ENCODE assay signal across 9 cellular contexts in genomic region chr11:1826552-1827094, GRCh38. TPM values are rescaled to one million over a fixed set of nuclear protein-coding genes. Genes with fewer than 3 reads are reported as not detected.
DNase-seq lines count a peak whose midpoint lies in the region; ATAC-seq and TF ChIP-seq lines count a peak whose summit lies in the region.
"Had no signal": no experiment of that assay in that cellular context is flagged by ENCODE, and none has a peak within 500 bp of the region (broad histone marks: within the 10 kb centered on the region; RNA-seq: fewer than 3 reads in every experiment).

No MANE protein-coding gene starts in this region.

- peak; percentile 49 for ATAC-seq in HCT116
- no peak for ATAC-seq in RWPE2 (ENCODE audit: low read depth)
- no peak for ATAC-seq in foreskin keratinocyte
- no peak for ATAC-seq in HG03442 (IDR thresholded peaks at IDR 0.05; ENCODE audit: unreplicated experiment)
- no peak for ATAC-seq in HG02642 (IDR thresholded peaks at IDR 0.05; ENCODE audit: poor library complexity, unreplicated experiment)

- RAD21 ChIA-PET in HCT116 (lab: Charles Lee; ENCODE audit: low non-redundant PET in 1 of 2, low total read pairs in 2 of 2, uncharacterized antibody in 2 of 2, unreplicated experiment in 2 of 2), result interaction anchor here (1.0 to 1.1 kb wide), 2 partner anchors 133 to 325 kb away, joined by 3 to 7 read pairs; no protein-coding TSS in a partner anchor

- H3K9me3 ChIP-seq in HCT116 (ENCODE audit: control insufficient read depth in 1 of 2, insufficient read depth in 1 of 2, low read depth in 1 of 2, low read length in 2 of 2), result no peaks in the 10 kb centered on the region
- H3K9me3 ChIP-seq in RWPE2 (ENCODE audit: severe bottlenecking), result no peaks in the 10 kb centered on the region
- no peaks in the 10 kb centered on the region for H3K9me3 ChIP-seq in suprapubic skin
- H3K9me3 ChIP-seq: esophagus squamous epithelium had no signal

- H3K27ac ChIP-seq in HCT116 (ENCODE audit: low read depth, low read length) (peak overlapping the region; percentile 34; the same call in 1 of the 2 replicates), RWPE2 (ENCODE audit: poor library complexity, severe bottlenecking) (peak overlapping the region; percentile 96), foreskin keratinocyte (no peak overlapping the region), suprapubic skin (peak overlapping the region; percentile 23)

- intact Hi-C loops in HCT116 (cut with micrococcal nuclease), result no loop called here

- H3K27me3 ChIP-seq in HCT116 (ENCODE audit: insufficient read depth, low read length) (no peaks in the 10 kb centered on the region), RWPE2 (ENCODE audit: insufficient read depth, poor library complexity, severe bottlenecking) (no peaks in the 10 kb centered on the region), foreskin keratinocyte (no peaks in the 10 kb centered on the region), suprapubic skin (no peaks in the 10 kb centered on the region)

- H3K79me2 ChIP-seq in HCT116 (ENCODE audit: insufficient read depth, low read length), result no peaks in the 10 kb centered on the region

- no peak overlapping the region for H3K27ac Mint-ChIP-seq in activated naive CD4-positive, alpha-beta T cell treated with anti-CD3 and anti-CD28 coated beads, Interleukin-2, amount 10 ng/mL, durations not matched to agents 7 days and 5 days

- H2AFZ ChIP-seq in HCT116 (ENCODE audit: low read depth, low read length, poor library complexity, severe bottlenecking), result peak overlapping the region; percentile 48

- TF ChIP-seq RAD21 in HCT116 (IDR thresholded peaks at IDR 0.05; ENCODE audit: low read depth), result no peak

- no TSS peak for BruUV-seq in HCT116 (replicated peaks; lab: Mats Ljungman, UMichigan)

- 0 out of 2 replicates have a peak overlapping the region, but pooled peaks have one; percentile 20 for H3K9ac ChIP-seq in HCT116 (ENCODE audit: low read length)

- H3K4me1 Mint-ChIP-seq in activated naive CD4-positive, alpha-beta T cell treated with anti-CD3 and anti-CD28 coated beads, Interleukin-2, amount 10 ng/mL, durations not matched to agents 7 days and 5 days, result no peaks in the 10 kb centered on the region

- H3K36me3 ChIP-seq in HCT116 (ENCODE audit: control insufficient read depth in 1 of 2, insufficient read depth in 2 of 2, low read length in 2 of 2) (no peaks in the 10 kb centered on the region), RWPE2 (ENCODE audit: low read depth) (no peaks in the 10 kb centered on the region), suprapubic skin (no peaks in the 10 kb centered on the region)
- H3K36me3 ChIP-seq: esophagus squamous epithelium had no signal

- CTCF ChIA-PET in HCT116 (lab: Charles Lee), result interaction anchor here (2.0 kb wide), 1 partner anchor 133 kb away, joined by 11 read pairs; no protein-coding TSS in a partner anchor
- CTCF ChIA-PET in activated naive CD4-positive, alpha-beta T cell treated with anti-CD3 and anti-CD28 coated beads, Interleukin-2, amount 10 ng/mL, durations not matched to agents 7 days and 5 days (lab: Charles Lee), result interaction anchor here (0.8 to 1.4 kb wide), 2 partner anchors 12 to 174 kb away, joined by 3 to 4 read pairs; no protein-coding TSS in a partner anchor

- H3K4me3 Mint-ChIP-seq in activated naive CD4-positive, alpha-beta T cell treated with anti-CD3 and anti-CD28 coated beads, Interleukin-2, amount 10 ng/mL, durations not matched to agents 7 days and 5 days, result no peak overlapping the region

- H3K4me1 ChIP-seq in HCT116 (ENCODE audit: control insufficient read depth in 1 of 2, insufficient read depth in 2 of 2, low read length in 2 of 2) (peaks cover 41 to 63% of the 10 kb centered on the region in 2 experiments), RWPE2 (ENCODE audit: insufficient read depth, poor library complexity, severe bottlenecking) (peaks cover 51% of the 10 kb centered on the region), foreskin keratinocyte (peaks cover 30% of the 10 kb centered on the region), suprapubic skin (peaks cover 73% of the 10 kb centered on the region)

- WGBS in suprapubic skin, result 60% methylated on average over 1 of the region's 15 CpGs

- peak in 2 of 3 experiments; percentile 43 to 52; a peak in 4 of 6 replicates for TF ChIP-seq CTCF in HCT116 (IDR thresholded peaks at IDR 0.05 in 2 of 3, conservative IDR thresholded peaks at IDR 0.05 in 1 of 3; ENCODE audit: borderline replicate concordance in 1 of 3, insufficient read depth in 1 of 3, low read depth in 2 of 3, low read length in 2 of 3)
- no peak for TF ChIP-seq CTCF in RWPE2 (IDR thresholded peaks at IDR 0.05; ENCODE audit: poor library complexity, severe bottlenecking)
- TF ChIP-seq CTCF in foreskin keratinocyte (conservative IDR thresholded peaks at IDR 0.05), result peak; percentile 40
- no peak for TF ChIP-seq CTCF in suprapubic skin (IDR thresholded peaks at IDR 0.05)

- DNase-seq in HCT116 (ENCODE audit: low read depth, low spot score) (no peak), RWPE2 (ENCODE audit: low spot score) (no peak), foreskin keratinocyte (no peak), suprapubic skin (ENCODE audit: low spot score in 2 of 2) (peak; percentile 59 to 73)
- no peak for DNase-seq in activated naive CD4-positive, alpha-beta T cell treated with anti-CD3 and anti-CD28 coated beads, Interleukin-2, amount 10 ng/mL, durations not matched to agents 7 days and 5 days
- DNase-seq: esophagus squamous epithelium had no signal

- H3K4me3 ChIP-seq in HCT116 (replicated peaks in 1 of 2; ENCODE audit: low read depth in 1 of 2, low read length in 2 of 2) (0 out of 4 replicates have a peak overlapping the region, but pooled peaks of 1 of the 2 experiments have one; percentile 16), RWPE2 (ENCODE audit: severe bottlenecking) (no peak overlapping the region), suprapubic skin (no peak overlapping the region)
- H3K4me3 ChIP-seq: esophagus squamous epithelium had no signal

- no peaks in the 10 kb centered on the region for H4K20me1 ChIP-seq in HCT116 (ENCODE audit: insufficient read depth)

- TF ChIP-seq EP300 in suprapubic skin (IDR thresholded peaks at IDR 0.05), result no peak

- H3K9me3 Mint-ChIP-seq in activated naive CD4-positive, alpha-beta T cell treated with anti-CD3 and anti-CD28 coated beads, Interleukin-2, amount 10 ng/mL, durations not matched to agents 7 days and 5 days, result no peaks in the 10 kb centered on the region

- no peaks in the 10 kb centered on the region for H3K9me2 ChIP-seq in HCT116 (ENCODE audit: insufficient read depth)

- TF ChIP-seq POLR2A in HCT116 (IDR thresholded peaks at IDR 0.05; ENCODE audit: borderline replicate concordance, extremely low read depth, insufficient read depth, insufficient read length) (no peak), suprapubic skin (IDR thresholded peaks at IDR 0.05) (no peak)

- peak overlapping the region; percentile 71 for H3K4me2 ChIP-seq in HCT116 (ENCODE audit: low read length)

- no peaks in the 10 kb centered on the region for H3K36me3 Mint-ChIP-seq in activated naive CD4-positive, alpha-beta T cell treated with anti-CD3 and anti-CD28 coated beads, Interleukin-2, amount 10 ng/mL, durations not matched to agents 7 days and 5 days

- peaks cover 41% of the 10 kb centered on the region for H3K27me3 Mint-ChIP-seq in activated naive CD4-positive, alpha-beta T cell treated with anti-CD3 and anti-CD28 coated beads, Interleukin-2, amount 10 ng/mL, durations not matched to agents 7 days and 5 days

- POLR2A ChIA-PET in HCT116 (lab: Charles Lee), result interaction anchor here (0.6 kb wide), 1 partner anchor 174 kb away, joined by 3 read pairs; no protein-coding TSS in a partner anchor

TF ChIP-seq in HCT116, 20 proteins besides CTCF, POLR2A, EP300 and RAD21 (continues in another document):
- TF ChIP-seq ZNF274 (IDR thresholded peaks at IDR 0.05; ENCODE audit: low read depth, low read length) (no peak), SIN3A (IDR thresholded peaks at IDR 0.05; ENCODE audit: low read depth) (no peak), POLR2AphosphoS5 (IDR thresholded peaks at IDR 0.05; ENCODE audit: low read depth, low read length) (no peak), REST (IDR thresholded peaks at IDR 0.05; ENCODE audit: low read depth) (no peak)

RNA-seq across cellular contexts. Expression of gene SYT8, which starts 8.2 kb away (rescaled TPM):
- total RNA-seq in HCT116 (2021; ENCODE audit: unreplicated experiment) (1.0 TPM), foreskin keratinocyte (18.1 and 21.1 TPM in 2 replicates), suprapubic skin (100 to 1,000 TPM; 141 to 280 (median 193) TPM)
- 0.39 and 0.72 TPM in 2 replicates for polyA plus RNA-seq in HCT116 (2012)
- polyA plus RNA-seq in foreskin keratinocyte, result 28.4 and 29.4 TPM in 2 replicates

RNA-seq across cellular contexts. Expression of gene TNNI2, which starts 12.2 kb away (rescaled TPM):
- total RNA-seq in HCT116 (2021; ENCODE audit: unreplicated experiment), result not detected
- 0.15 and 0.34 TPM in 2 replicates for polyA plus RNA-seq in HCT116 (2012)
- 5.6 and 8.6 TPM in 2 replicates for total RNA-seq in foreskin keratinocyte
- 8.2 and 13.1 TPM in 2 replicates for polyA plus RNA-seq in foreskin keratinocyte
- 10 to 100 TPM; 17.4 to 63.6 (median 27.2) TPM for total RNA-seq in suprapubic skin
- total RNA-seq: renal cortical epithelial cell had no signal

RNA-seq across cellular contexts. Expression of gene LSP1, which starts 26.3 kb away (rescaled TPM):
- 1.3 TPM for total RNA-seq in HCT116 (2021; ENCODE audit: unreplicated experiment)
- polyA plus RNA-seq in HCT116 (2012), result 0.57 and 0.65 TPM in 2 replicates
- total RNA-seq in foreskin keratinocyte, result 0.49 and 1.1 TPM in 2 replicates
- 1.3 and 1.7 TPM in 2 replicates for polyA plus RNA-seq in foreskin keratinocyte
- total RNA-seq in suprapubic skin, result 100 to 1,000 TPM in 2 of 4 donors, 10 to 100 TPM in 2; 70.4 to 134 (median 107) TPM
- total RNA-seq: renal cortical epithelial cell had no signal

Comparison
In these comparisons a context has a peak if more than half of its experiments do, and no peak if none do; other contexts are left out.
1. DNase-seq: peak in suprapubic skin (2 of 2); none in HCT116 (single experiment), RWPE2 (single experiment), foreskin keratinocyte (0 of 2) and activated naive CD4-positive, alpha-beta T cell treated with anti-CD3 and anti-CD28 coated beads, Interleukin-2, amount 10 ng/mL, durations not matched to agents 7 days and 5 days (single experiment).
2. CTCF ChIP-seq: peak in HCT116 (2 of 3) and foreskin keratinocyte (single experiment); none in RWPE2 (single experiment) and suprapubic skin (0 of 2).
3. RNA of gene LSP1, which starts 26.3 kb away (total RNA-seq): 70.4 to 134 TPM in suprapubic skin; 1.3 TPM in HCT116 (single experiment) and 0.49 to 1.1 TPM in foreskin keratinocyte; every median in the first group is over 10 times any median in the second.